In the genomic region with DNA sequence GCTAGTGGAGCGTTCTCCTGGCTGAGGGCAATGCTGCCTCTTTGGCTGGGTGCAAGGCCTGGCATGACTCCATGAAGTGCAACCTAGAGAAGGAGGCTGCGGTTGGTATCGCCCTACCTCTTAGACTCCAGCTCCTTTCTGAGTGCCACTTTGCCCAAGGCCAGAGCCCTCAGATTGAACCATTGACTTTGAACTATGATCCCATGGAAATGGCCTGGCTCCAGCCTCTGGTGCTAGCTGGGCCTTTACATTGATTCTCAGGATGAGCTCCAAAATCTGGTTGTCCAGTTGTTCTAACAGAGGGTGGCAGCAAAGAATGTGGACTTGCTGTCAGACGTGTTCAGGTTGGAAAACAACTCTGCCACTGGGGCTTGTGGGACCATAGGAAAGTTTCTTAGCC, we compare ENCODE assay signal across 1 cellular context.
A peak's percentile ranks its signal among the peaks of the same experiment; 100 is the strongest.
TF ChIP-seq lines count a peak whose summit lies in the region.

No MANE protein-coding gene starts in this region.

TF ChIP-seq in liver, 16 proteins besides CTCF, POLR2A, EP300 and RAD21 (continued from another document):
- TF ChIP-seq GABPA (IDR thresholded peaks at IDR 0.05 in 1 of 2, conservative IDR thresholded peaks at IDR 0.05 in 1 of 2) = no peak
- TF ChIP-seq FOXA2 (IDR thresholded peaks at IDR 0.05) = no peak
- no peak for TF ChIP-seq ZBTB33 (IDR thresholded peaks at IDR 0.05)
- TF ChIP-seq REST (IDR thresholded peaks at IDR 0.05) = peak; percentile 58
- peak in 1 of 2 donors; percentile 60 for TF ChIP-seq JUND (IDR thresholded peaks at IDR 0.05)
- peak; percentile 28 for TF ChIP-seq NR2F2 (IDR thresholded peaks at IDR 0.05)
- TF ChIP-seq TAF1 (conservative IDR thresholded peaks at IDR 0.05) = no peak
- TF ChIP-seq EGR1 (IDR thresholded peaks at IDR 0.05; ENCODE audit: low read depth in 2 of 2) = peak in 1 of 2 donors; percentile 30
- TF ChIP-seq FOXA1 (IDR thresholded peaks at IDR 0.05) = no peak
- TF ChIP-seq, protein P1, sequence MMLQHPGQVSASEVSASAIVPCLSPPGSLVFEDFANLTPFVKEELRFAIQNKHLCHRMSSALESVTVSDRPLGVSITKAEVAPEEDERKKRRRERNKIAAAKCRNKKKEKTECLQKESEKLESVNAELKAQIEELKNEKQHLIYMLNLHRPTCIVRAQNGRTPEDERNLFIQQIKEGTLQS (IDR thresholded peaks at IDR 0.05) = no peak
- peak; percentile 95 to 97 for TF ChIP-seq HNF4A (conservative IDR thresholded peaks at IDR 0.05)
- TF ChIP-seq MAX (IDR thresholded peaks at IDR 0.05) = peak; percentile 53
